In the genomic region with DNA sequence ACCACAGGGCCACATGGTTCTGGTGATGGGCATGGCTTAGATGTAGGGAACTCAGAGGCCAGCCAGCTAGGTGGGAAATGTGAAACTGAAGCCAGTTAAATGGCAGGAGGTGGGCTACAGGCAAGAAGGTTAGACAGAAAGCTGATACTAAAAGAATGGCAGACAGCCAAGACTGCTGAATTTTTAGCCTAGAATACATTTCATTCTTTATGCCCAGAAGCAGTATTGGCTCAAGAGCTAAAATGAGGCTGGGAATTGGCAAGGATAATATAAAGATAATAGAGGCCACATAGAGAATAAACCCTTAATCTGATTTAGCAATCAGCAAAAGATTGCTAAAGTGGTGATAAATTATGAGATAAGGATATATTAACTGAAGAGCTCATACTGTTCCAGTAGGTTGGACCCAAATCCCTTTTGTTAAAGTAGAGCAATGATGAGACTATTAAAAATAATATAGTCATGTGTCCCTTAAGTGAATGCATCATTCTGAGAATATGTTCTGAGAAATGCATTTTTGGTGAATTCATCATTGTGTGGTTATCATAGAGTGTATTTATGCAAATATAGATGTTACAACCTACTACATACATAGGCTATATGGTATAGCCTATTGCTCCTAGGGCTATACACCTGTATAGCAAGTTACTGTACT, we compare ENCODE assay signal across 20 cellular contexts.
DNase-seq lines count a peak whose midpoint lies in the region; ATAC-seq and TF ChIP-seq lines count a peak whose summit lies in the region.
"Had no signal": no experiment of that assay in that cellular context is flagged by ENCODE, and none has a peak within 500 bp of the region (broad histone marks: within the 10 kb centered on the region; RNA-seq: fewer than 3 reads in every experiment).

No MANE protein-coding gene starts in this region.

- TF ChIP-seq CTCF in MCF 10A (IDR thresholded peaks at IDR 0.05; ENCODE audit: unreplicated experiment): no peak
- no peak for TF ChIP-seq CTCF in breast epithelium (IDR thresholded peaks at IDR 0.05)
- no peak for TF ChIP-seq CTCF in choroid plexus epithelial cell (conservative IDR thresholded peaks at IDR 0.05; ENCODE audit: low read depth, low read length)
- no peak for TF ChIP-seq CTCF in psoas muscle (IDR thresholded peaks at IDR 0.05)
- TF ChIP-seq CTCF in BE2C (IDR thresholded peaks at IDR 0.05; ENCODE audit: low read depth, low read length): no peak

- POLR2A ChIA-PET in MCF 10A (lab: Yijun Ruan, JAX): interaction anchor here (0.6 to 2.4 kb wide), 7 partner anchors 14 to 753 kb away, joined by 3 to 7 read pairs (median 3); no protein-coding TSS in a partner anchor

- H3K36me3 ChIP-seq in breast epithelium: no peaks in the 10 kb centered on the region
- no peaks in the 10 kb centered on the region for H3K36me3 ChIP-seq in psoas muscle (ENCODE audit: insufficient read depth in 1 of 2, low read depth in 1 of 2)
- no peaks in the 10 kb centered on the region for H3K36me3 ChIP-seq in BE2C
- H3K36me3 ChIP-seq: gastrocnemius medialis, upper lobe of left lung had no signal

- no peak overlapping the region for H3K4me3 Mint-ChIP-seq in MCF 10A (ENCODE audit: unreplicated experiment)
- H3K4me3 Mint-ChIP-seq: endodermal cell; natural killer cell treated with Interleukin-12 subunit alpha and Interleukin-12 subunit beta and Interleukin-15 and Interleukin-18, amount 100 ng/mL, for 72 hours; stimulated activated naive CD8-positive, alpha-beta T cell treated with anti-CD3 and anti-CD28 coated beads, Interleukin-15, amount 100 ng/mL, for 72 hours had no signal

- no peak for TF ChIP-seq POLR2A in breast epithelium (IDR thresholded peaks at IDR 0.05)

- peak; percentile 21 for DNase-seq in MCF 10A (ENCODE audit: unreplicated experiment)
- no peak for DNase-seq in breast epithelium (ENCODE audit: low spot score in 2 of 2)
- peak; percentile 53 for DNase-seq in choroid plexus epithelial cell (ENCODE audit: low read depth)
- peak; percentile 24 for DNase-seq in iris pigment epithelial cell (ENCODE audit: low read depth)
- no peak for DNase-seq in psoas muscle
- DNase-seq in activated gamma-delta T cell (lab: John Stamatoyannopoulos, UW): no peak
- DNase-seq in cerebellum (ENCODE audit: low spot score): no peak
- no peak for DNase-seq in BE2C
- DNase-seq: activated CD4-positive, alpha-beta T cell treated with anti-CD3 and anti-CD28 coated beads for 4 hours; endodermal cell; gastrocnemius medialis; left cardiac atrium; NCI-H187; NCI-H446; stimulated activated naive CD8-positive, alpha-beta T cell treated with anti-CD3 and anti-CD28 coated beads, Interleukin-15, amount 100 ng/mL, for 72 hours; upper lobe of left lung had no signal

- H3K4me3 ChIP-seq in breast epithelium (no peak overlapping the region), choroid plexus epithelial cell (ENCODE audit: low read depth, low read length) (no peak overlapping the region), psoas muscle (no peak overlapping the region), BE2C (ENCODE audit: low read depth, low read length) (no peak overlapping the region)
- H3K4me3 ChIP-seq: gastrocnemius medialis, skin epidermis, upper lobe of left lung had no signal

- CTCF ChIA-PET in MCF 10A (lab: Yijun Ruan, JAX): interaction anchor here (0.5 to 2.0 kb wide), 3 partner anchors 27 to 497 kb away, joined by 3 to 4 read pairs (median 4); no protein-coding TSS in a partner anchor

- no peaks in the 10 kb centered on the region for H3K9me3 ChIP-seq in breast epithelium
- no peaks in the 10 kb centered on the region for H3K9me3 ChIP-seq in psoas muscle
- H3K9me3 ChIP-seq in BE2C: no peaks in the 10 kb centered on the region
- H3K9me3 ChIP-seq: gastrocnemius medialis, upper lobe of left lung had no signal

- H3K9me3 Mint-ChIP-seq in MCF 10A (ENCODE audit: unreplicated experiment): no peaks in the 10 kb centered on the region
- H3K9me3 Mint-ChIP-seq: endodermal cell; stimulated activated naive CD8-positive, alpha-beta T cell treated with anti-CD3 and anti-CD28 coated beads, Interleukin-15, amount 100 ng/mL, for 72 hours had no signal

- peak overlapping the region; percentile 73 for H3K27ac Mint-ChIP-seq in MCF 10A (ENCODE audit: low read depth, unreplicated experiment)
- H3K27ac Mint-ChIP-seq: endodermal cell; natural killer cell treated with Interleukin-12 subunit alpha and Interleukin-12 subunit beta and Interleukin-15 and Interleukin-18, amount 100 ng/mL, for 72 hours; stimulated activated naive CD8-positive, alpha-beta T cell treated with anti-CD3 and anti-CD28 coated beads, Interleukin-15, amount 100 ng/mL, for 72 hours had no signal

- H3K27me3 Mint-ChIP-seq in MCF 10A (ENCODE audit: insufficient read depth, unreplicated experiment): no peaks in the 10 kb centered on the region
- H3K27me3 Mint-ChIP-seq: stimulated activated naive CD8-positive, alpha-beta T cell treated with anti-CD3 and anti-CD28 coated beads, Interleukin-15, amount 100 ng/mL, for 72 hours had no signal

- BruUV-seq in MCF 10A (replicated peaks; lab: Mats Ljungman, UMichigan): no TSS peak

- H3K27ac ChIP-seq in breast epithelium (no peak overlapping the region), psoas muscle (no peak overlapping the region)
- H3K27ac ChIP-seq: C4-2B, gastrocnemius medialis, skin epidermis, upper lobe of left lung had no signal

- H3K27me3 ChIP-seq in breast epithelium: no peaks in the 10 kb centered on the region
- H3K27me3 ChIP-seq in psoas muscle (ENCODE audit: insufficient read depth in 3 of 3, low read length in 2 of 3): no peaks in the 10 kb centered on the region
- H3K27me3 ChIP-seq in BE2C: no peaks in the 10 kb centered on the region
- H3K27me3 ChIP-seq: gastrocnemius medialis, upper lobe of left lung had no signal

- ATAC-seq in psoas muscle: no peak
- ATAC-seq: gastrocnemius medialis; HCT116; natural killer cell treated with Interleukin-12 subunit alpha and Interleukin-12 subunit beta and Interleukin-15 and Interleukin-18, amount 100 ng/mL, for 72 hours; stimulated activated naive CD8-positive, alpha-beta T cell treated with anti-CD3 and anti-CD28 coated beads, Interleukin-15, amount 100 ng/mL, for 72 hours had no signal

- H3K4me1 ChIP-seq in breast epithelium: no peaks in the 10 kb centered on the region
- H3K4me1 ChIP-seq in psoas muscle: no peaks in the 10 kb centered on the region
- H3K4me1 ChIP-seq in BE2C: no peaks in the 10 kb centered on the region
- H3K4me1 ChIP-seq: gastrocnemius medialis, upper lobe of left lung had no signal

- peaks cover 6% of the 10 kb centered on the region for H3K36me3 Mint-ChIP-seq in MCF 10A (ENCODE audit: insufficient read depth, unreplicated experiment)
- H3K36me3 Mint-ChIP-seq: natural killer cell treated with Interleukin-12 subunit alpha and Interleukin-12 subunit beta and Interleukin-15 and Interleukin-18, amount 100 ng/mL, for 72 hours had no signal

- intact Hi-C loops in MCF 10A (cut with micrococcal nuclease): no loop called here
- intact Hi-C loops in breast epithelium (cut with DNase I; ENCODE audit: low total_unique reads): no loop called here
- intact Hi-C loops in psoas muscle (cut with DNase I): no loop called here

- H3K4me1 Mint-ChIP-seq in MCF 10A (ENCODE audit: insufficient read depth, unreplicated experiment): peaks cover 29% of the 10 kb centered on the region
- H3K4me1 Mint-ChIP-seq: endodermal cell; stimulated activated naive CD8-positive, alpha-beta T cell treated with anti-CD3 and anti-CD28 coated beads, Interleukin-15, amount 100 ng/mL, for 72 hours had no signal

Comparison
In these comparisons a context has a peak if more than half of its experiments do, and no peak if none do; other contexts are left out.
1. DNase-seq: peak in MCF 10A (single experiment), choroid plexus epithelial cell (single experiment) and iris pigment epithelial cell (single experiment); none in breast epithelium (0 of 2), psoas muscle (0 of 2), activated gamma-delta T cell (single experiment), cerebellum (single experiment) and BE2C (single experiment).